ENCODE assay signal across 12 cellular contexts in the genomic region with DNA sequence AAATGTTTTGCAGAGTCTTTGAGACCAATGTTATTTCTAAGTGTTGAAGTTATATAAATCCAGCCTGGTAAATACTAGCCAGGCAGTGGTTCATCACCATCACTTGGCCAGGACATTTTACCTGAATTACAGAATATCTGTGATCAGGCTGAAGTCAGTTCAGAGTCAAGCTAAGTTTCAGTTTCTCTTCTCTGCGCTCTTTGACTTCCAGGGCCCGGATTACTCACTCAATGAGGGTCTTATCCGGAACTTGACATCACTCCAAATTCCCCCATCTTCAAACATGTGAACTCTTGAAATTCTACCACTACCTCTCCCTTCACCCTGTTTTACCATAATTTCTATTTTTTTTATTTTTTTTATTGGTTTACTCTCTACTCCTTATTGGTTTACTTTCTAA. TPM values are rescaled to one million over a fixed set of nuclear protein-coding genes. Genes with fewer than 3 reads are reported as not detected.
A peak's percentile ranks its signal among the peaks of the same experiment; 100 is the strongest.
DNase-seq lines count a peak whose midpoint lies in the region; ATAC-seq and TF ChIP-seq lines count a peak whose summit lies in the region.
"Had no signal": no experiment of that assay in that cellular context is flagged by ENCODE, and none has a peak within 500 bp of the region (broad histone marks: within the 10 kb centered on the region; RNA-seq: fewer than 3 reads in every experiment).

No MANE protein-coding gene starts in this region.

- no peaks in the 10 kb centered on the region for H3K9me3 ChIP-seq in naive thymus-derived CD4-positive, alpha-beta T cell (ENCODE audit: control insufficient read depth in 2 of 3, low read length in 3 of 3)
- H3K9me3 ChIP-seq in body of pancreas, result no peaks in the 10 kb centered on the region
- H3K9me3 ChIP-seq: ascending aorta had no signal

- CTCF ChIA-PET in activated CD4-positive, alpha-beta T cell treated with anti-CD3 and anti-CD28 coated beads for 36 hours (lab: Charles Lee), result no interaction called here
- CTCF ChIA-PET in naive thymus-derived CD4-positive, alpha-beta T cell (lab: Charles Lee), result interaction anchor here (1.2 kb wide), 1 partner anchor 133 kb away, joined by 4 read pairs; no protein-coding TSS in a partner anchor

- H3K27ac Mint-ChIP-seq in activated CD4-positive, alpha-beta T cell treated with anti-CD3 and anti-CD28 coated beads for 36 hours, result no peak overlapping the region
- H3K27ac Mint-ChIP-seq in IgD-negative memory B cell, result peak overlapping the region in 1 of 3 donors; percentile 83
- peak overlapping the region in 1 of 9 donors; percentile 68 for H3K27ac Mint-ChIP-seq in naive thymus-derived CD4-positive, alpha-beta T cell

- no peak overlapping the region for H3K27ac ChIP-seq in naive thymus-derived CD4-positive, alpha-beta T cell (ENCODE audit: low read depth, low read length)
- H3K27ac ChIP-seq in body of pancreas, result no peak overlapping the region
- H3K27ac ChIP-seq: ascending aorta had no signal

- peaks cover 0 to 6% of the 10 kb centered on the region in 2 donors for H3K4me1 ChIP-seq in naive thymus-derived CD4-positive, alpha-beta T cell (ENCODE audit: control insufficient read depth in 2 of 2, insufficient read depth in 2 of 2, low read length in 2 of 2)
- H3K4me1 ChIP-seq in body of pancreas, result no peaks in the 10 kb centered on the region
- H3K4me1 ChIP-seq: ascending aorta had no signal

- peak overlapping the region; percentile 6 for H3K4me3 ChIP-seq in naive thymus-derived CD4-positive, alpha-beta T cell (ENCODE audit: low read length)
- H3K4me3 ChIP-seq in body of pancreas, result no peak overlapping the region
- H3K4me3 ChIP-seq: ascending aorta had no signal

- no peak for TF ChIP-seq CTCF in body of pancreas (IDR thresholded peaks at IDR 0.05)

- H3K27me3 ChIP-seq in naive thymus-derived CD4-positive, alpha-beta T cell (ENCODE audit: control insufficient read depth in 2 of 2, insufficient read depth in 2 of 2, low read length in 2 of 2), result no peaks in the 10 kb centered on the region
- no peaks in the 10 kb centered on the region for H3K27me3 ChIP-seq in body of pancreas
- H3K27me3 ChIP-seq: ascending aorta had no signal

- ATAC-seq in activated CD4-positive, alpha-beta T cell treated with anti-CD3 and anti-CD28 coated beads for 36 hours, result peak; percentile 47
- ATAC-seq in GM19438 (IDR thresholded peaks at IDR 0.05; ENCODE audit: low read depth, unreplicated experiment), result peak; percentile 75
- ATAC-seq in naive thymus-derived CD4-positive, alpha-beta T cell, result no peak
- ATAC-seq in body of pancreas, result no peak

- peaks cover 8% of the 10 kb centered on the region for H3K36me3 Mint-ChIP-seq in activated CD4-positive, alpha-beta T cell treated with anti-CD3 and anti-CD28 coated beads for 36 hours (ENCODE audit: low read depth)
- peaks cover 2% of the 10 kb centered on the region for H3K36me3 Mint-ChIP-seq in IgD-negative memory B cell
- peaks cover 9 to 41% (median 27%) of the 10 kb centered on the region in 5 donors for H3K36me3 Mint-ChIP-seq in naive thymus-derived CD4-positive, alpha-beta T cell

- no peaks in the 10 kb centered on the region for H3K27me3 Mint-ChIP-seq in activated CD4-positive, alpha-beta T cell treated with anti-CD3 and anti-CD28 coated beads for 36 hours
- no peaks in the 10 kb centered on the region for H3K27me3 Mint-ChIP-seq in IgD-negative memory B cell
- H3K27me3 Mint-ChIP-seq in naive thymus-derived CD4-positive, alpha-beta T cell, result no peaks in the 10 kb centered on the region

- H3K4me1 Mint-ChIP-seq in activated CD4-positive, alpha-beta T cell treated with anti-CD3 and anti-CD28 coated beads for 36 hours, result no peaks in the 10 kb centered on the region
- peaks cover 4 to 8% (median 7%) of the 10 kb centered on the region in 3 donors for H3K4me1 Mint-ChIP-seq in IgD-negative memory B cell
- no peaks in the 10 kb centered on the region for H3K4me1 Mint-ChIP-seq in naive thymus-derived CD4-positive, alpha-beta T cell

- POLR2A ChIA-PET in activated CD4-positive, alpha-beta T cell treated with anti-CD3 and anti-CD28 coated beads for 36 hours (lab: Charles Lee), result no interaction called here
- POLR2A ChIA-PET in naive thymus-derived CD4-positive, alpha-beta T cell (lab: Charles Lee), result no interaction called here

- WGBS in body of pancreas, 2 donors, result 91 to 92% methylated on average over 3 of the region's 3 CpGs

- intact Hi-C loops in activated CD4-positive, alpha-beta T cell treated with anti-CD3 and anti-CD28 coated beads for 36 hours (cut with DNase I, micrococcal nuclease), result no loop called here
- intact Hi-C loops in naive thymus-derived CD4-positive, alpha-beta T cell (cut with micrococcal nuclease), result no loop called here
- intact Hi-C loops in body of pancreas (cut with DNase I), result no loop called here

- no peak for DNase-seq in activated CD4-positive, alpha-beta T cell treated with anti-CD3 and anti-CD28 coated beads for 36 hours
- no peak for DNase-seq in activated CD4-positive, alpha-beta T cell treated with anti-CD3 and anti-CD28 coated beads, Interleukin-2, amount 50 U/mL, for 48 hours
- no peak for DNase-seq in naive thymus-derived CD4-positive, alpha-beta T cell
- DNase-seq in NCI-H1417 (lab: John Stamatoyannopoulos, UW) (no peak), DMS114 treated with DMSO at 0.1 percent for 48 hours (lab: John Stamatoyannopoulos, UW; ENCODE audit: unreplicated experiment) (no peak), body of pancreas (no peak)
- DNase-seq: GDM1, HCEC 1CT, mammary epithelial cell had no signal

- TF ChIP-seq POLR2A in body of pancreas (IDR thresholded peaks at IDR 0.05), result no peak

- no peak overlapping the region for H3K4me3 Mint-ChIP-seq in activated CD4-positive, alpha-beta T cell treated with anti-CD3 and anti-CD28 coated beads for 36 hours
- peak overlapping the region; percentile 47 to 91 (median 78) for H3K4me3 Mint-ChIP-seq in IgD-negative memory B cell
- no peak overlapping the region for H3K4me3 Mint-ChIP-seq in naive thymus-derived CD4-positive, alpha-beta T cell

- peaks cover 0 to 12% (median 0%) of the 10 kb centered on the region in 3 experiments for H3K36me3 ChIP-seq in naive thymus-derived CD4-positive, alpha-beta T cell (ENCODE audit: control insufficient read depth in 2 of 3, insufficient read depth in 3 of 3, low read length in 3 of 3)
- H3K36me3 ChIP-seq in body of pancreas (replicated peaks in 1 of 2; ENCODE audit: insufficient read depth in 1 of 2, low read depth in 2 of 2), result peaks cover 0 to 1% of the 10 kb centered on the region in 2 donors

- H3K9me3 Mint-ChIP-seq in activated CD4-positive, alpha-beta T cell treated with anti-CD3 and anti-CD28 coated beads for 36 hours (ENCODE audit: low read depth), result no peaks in the 10 kb centered on the region
- H3K9me3 Mint-ChIP-seq in IgD-negative memory B cell, result no peaks in the 10 kb centered on the region
- no peaks in the 10 kb centered on the region for H3K9me3 Mint-ChIP-seq in naive thymus-derived CD4-positive, alpha-beta T cell

RNA-seq across cellular contexts. Expression of a gene that starts 36.6 kb away (rescaled TPM):
- total RNA-seq in activated CD4-positive, alpha-beta T cell treated with anti-CD3 and anti-CD28 coated beads for 36 hours, result 100 to 1,000 TPM in 1 of 2 experiments, 10 to 100 TPM in 1; 89.5 to 125 TPM
- polyA plus RNA-seq in IgD-negative memory B cell, result 40.1 TPM
- 10 to 100 TPM; 64.4 to 89.5 (median 88.2) TPM for total RNA-seq in naive thymus-derived CD4-positive, alpha-beta T cell
- polyA plus RNA-seq in naive thymus-derived CD4-positive, alpha-beta T cell, result 10 to 100 TPM; 31.7 to 51.7 TPM
- 10 to 100 TPM; 30.9 to 68.6 TPM for total RNA-seq in body of pancreas

Comparison
In these comparisons a context has a peak if more than half of its experiments do, and no peak if none do; other contexts are left out.
1. ATAC-seq: peak in activated CD4-positive, alpha-beta T cell treated with anti-CD3 and anti-CD28 coated beads for 36 hours (single experiment) and GM19438 (single experiment); none in naive thymus-derived CD4-positive, alpha-beta T cell (single experiment) and body of pancreas (single experiment).
2. H3K4me3 Mint-ChIP-seq: peak in IgD-negative memory B cell (4 of 4); none in activated CD4-positive, alpha-beta T cell treated with anti-CD3 and anti-CD28 coated beads for 36 hours (single experiment) and naive thymus-derived CD4-positive, alpha-beta T cell (0 of 10).